Comparison of ENCODE assay signal across 1 cellular context in genomic region chr16:74296465-74297295, GRCh38.
TF ChIP-seq lines count a peak whose summit lies in the region.

PSMD7 (plus strand) TSS chr16:74296814; CDS start chr16:74296915, 101 bp downstream.

TF ChIP-seq in HEK293, 187 proteins besides CTCF, POLR2A, EP300 and RAD21 (continued from another document):
- TF ChIP-seq ZNF175 (tag by site-specific recombination; IDR thresholded peaks at IDR 0.05) (no peak), ZNF174 (tag by site-specific recombination; IDR thresholded peaks at IDR 0.05) (no peak), ZNF76 (tag by site-specific recombination; IDR thresholded peaks at IDR 0.05; ENCODE audit: borderline replicate concordance, low read depth) (peak; percentile 93), ZNF138 (tag by site-specific recombination; IDR thresholded peaks at IDR 0.05; ENCODE audit: borderline replicate concordance) (no peak), ZNF785 (tag by site-specific recombination; IDR thresholded peaks at IDR 0.05) (0 out of 2 replicates have a peak, but pooled peaks have one; percentile 23), ZBTB8A (tag by site-specific recombination; IDR thresholded peaks at IDR 0.05) (peak; percentile 72), HOXD13 (CRISPR knock-in tag; IDR thresholded peaks at IDR 0.05; ENCODE audit: borderline replicate concordance) (no peak; the same call in 1 of the 2 replicates), YY2 (tag by site-specific recombination; IDR thresholded peaks at IDR 0.05) (peak; percentile 59), IKZF3 (tag by site-specific recombination; IDR thresholded peaks at IDR 0.05) (no peak), ZNF501 (tag by site-specific recombination; IDR thresholded peaks at IDR 0.05) (peak; percentile 80; the same call in 1 of the 2 replicates), WT1 (tag by site-specific recombination; IDR thresholded peaks at IDR 0.05) (0 out of 2 replicates have a peak, but pooled peaks have one; percentile 19), KLF7 (tag by site-specific recombination; IDR thresholded peaks at IDR 0.05; ENCODE audit: borderline replicate concordance) (no peak), ZNF558 (tag by site-specific recombination; IDR thresholded peaks at IDR 0.05) (no peak), ZNF2 (tag by site-specific recombination; IDR thresholded peaks at IDR 0.05) (no peak; the same call in 1 of the 2 replicates), ZNF354C (tag by site-specific recombination; IDR thresholded peaks at IDR 0.05; ENCODE audit: borderline replicate concordance, low read depth) (no peak), ZNF843 (tag by site-specific recombination; IDR thresholded peaks at IDR 0.05) (0 out of 2 replicates have a peak, but pooled peaks have one; percentile 50), TSHZ1 (tag by site-specific recombination; IDR thresholded peaks at IDR 0.05; ENCODE audit: borderline replicate concordance) (no peak), ZNF423 (tag by site-specific recombination; IDR thresholded peaks at IDR 0.05) (no peak), ZNF776 (tag by site-specific recombination; IDR thresholded peaks at IDR 0.05; ENCODE audit: borderline replicate concordance) (no peak), ZNF426 (tag by site-specific recombination; IDR thresholded peaks at IDR 0.05) (no peak), ZNF121 (tag by site-specific recombination; IDR thresholded peaks at IDR 0.05) (0 out of 2 replicates have a peak, but pooled peaks have one; percentile 45), BCL6B (tag by site-specific recombination; IDR thresholded peaks at IDR 0.05) (no peak), ZNF777 (tag by site-specific recombination; IDR thresholded peaks at IDR 0.05; ENCODE audit: borderline replicate concordance) (no peak), ZFP41 (tag by site-specific recombination; IDR thresholded peaks at IDR 0.05; ENCODE audit: borderline replicate concordance) (no peak), ZNF214 (tag by site-specific recombination; IDR thresholded peaks at IDR 0.05; ENCODE audit: borderline replicate concordance) (no peak), ZNF26 (tag by site-specific recombination; IDR thresholded peaks at IDR 0.05) (no peak), ZNF366 (tag by site-specific recombination; conservative IDR thresholded peaks at IDR 0.05) (peak; percentile 82), PRDM10 (tag by site-specific recombination; IDR thresholded peaks at IDR 0.05) (peak; percentile 72), ZNF473 (tag by site-specific recombination; IDR thresholded peaks at IDR 0.05) (no peak)
- TF ChIP-seq, protein P1, sequence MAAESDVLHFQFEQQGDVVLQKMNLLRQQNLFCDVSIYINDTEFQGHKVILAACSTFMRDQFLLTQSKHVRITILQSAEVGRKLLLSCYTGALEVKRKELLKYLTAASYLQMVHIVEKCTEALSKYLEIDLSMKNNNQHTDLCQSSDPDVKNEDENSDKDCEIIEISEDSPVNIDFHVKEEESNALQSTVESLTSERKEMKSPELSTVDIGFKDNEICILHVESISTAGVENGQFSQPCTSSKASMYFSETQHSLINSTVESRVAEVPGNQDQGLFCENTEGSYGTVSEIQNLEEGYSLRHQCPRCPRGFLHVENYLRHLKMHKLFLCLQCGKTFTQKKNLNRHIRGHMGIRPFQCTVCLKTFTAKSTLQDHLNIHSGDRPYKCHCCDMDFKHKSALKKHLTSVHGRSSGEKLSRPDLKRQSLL (tag by site-specific recombination; IDR thresholded peaks at IDR 0.05) = no peak
- TF ChIP-seq, protein P2, sequence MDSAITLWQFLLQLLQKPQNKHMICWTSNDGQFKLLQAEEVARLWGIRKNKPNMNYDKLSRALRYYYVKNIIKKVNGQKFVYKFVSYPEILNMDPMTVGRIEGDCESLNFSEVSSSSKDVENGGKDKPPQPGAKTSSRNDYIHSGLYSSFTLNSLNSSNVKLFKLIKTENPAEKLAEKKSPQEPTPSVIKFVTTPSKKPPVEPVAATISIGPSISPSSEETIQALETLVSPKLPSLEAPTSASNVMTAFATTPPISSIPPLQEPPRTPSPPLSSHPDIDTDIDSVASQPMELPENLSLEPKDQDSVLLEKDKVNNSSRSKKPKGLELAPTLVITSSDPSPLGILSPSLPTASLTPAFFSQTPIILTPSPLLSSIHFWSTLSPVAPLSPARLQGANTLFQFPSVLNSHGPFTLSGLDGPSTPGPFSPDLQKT (IDR thresholded peaks at IDR 0.05; ENCODE audit: borderline replicate concordance, low read depth, low read length) = no peak; the same call in 1 of the 2 replicates
- TF ChIP-seq, protein P3, sequence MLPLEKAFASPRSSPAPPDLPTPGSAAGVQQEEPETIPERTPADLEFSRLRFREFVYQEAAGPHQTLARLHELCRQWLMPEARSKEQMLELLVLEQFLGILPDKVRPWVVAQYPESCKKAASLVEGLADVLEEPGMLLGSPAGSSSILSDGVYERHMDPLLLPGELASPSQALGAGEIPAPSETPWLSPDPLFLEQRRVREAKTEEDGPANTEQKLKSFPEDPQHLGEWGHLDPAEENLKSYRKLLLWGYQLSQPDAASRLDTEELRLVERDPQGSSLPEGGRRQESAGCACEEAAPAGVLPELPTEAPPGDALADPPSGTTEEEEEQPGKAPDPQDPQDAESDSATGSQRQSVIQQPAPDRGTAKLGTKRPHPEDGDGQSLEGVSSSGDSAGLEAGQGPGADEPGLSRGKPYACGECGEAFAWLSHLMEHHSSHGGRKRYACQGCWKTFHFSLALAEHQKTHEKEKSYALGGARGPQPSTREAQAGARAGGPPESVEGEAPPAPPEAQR (tag by site-specific recombination; IDR thresholded peaks at IDR 0.05) = no peak
- TF ChIP-seq, protein P4, sequence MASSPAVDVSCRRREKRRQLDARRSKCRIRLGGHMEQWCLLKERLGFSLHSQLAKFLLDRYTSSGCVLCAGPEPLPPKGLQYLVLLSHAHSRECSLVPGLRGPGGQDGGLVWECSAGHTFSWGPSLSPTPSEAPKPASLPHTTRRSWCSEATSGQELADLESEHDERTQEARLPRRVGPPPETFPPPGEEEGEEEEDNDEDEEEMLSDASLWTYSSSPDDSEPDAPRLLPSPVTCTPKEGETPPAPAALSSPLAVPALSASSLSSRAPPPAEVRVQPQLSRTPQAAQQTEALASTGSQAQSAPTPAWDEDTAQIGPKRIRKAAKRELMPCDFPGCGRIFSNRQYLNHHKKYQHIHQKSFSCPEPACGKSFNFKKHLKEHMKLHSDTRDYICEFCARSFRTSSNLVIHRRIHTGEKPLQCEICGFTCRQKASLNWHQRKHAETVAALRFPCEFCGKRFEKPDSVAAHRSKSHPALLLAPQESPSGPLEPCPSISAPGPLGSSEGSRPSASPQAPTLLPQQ (tag by site-specific recombination; IDR thresholded peaks at IDR 0.05) = peak; percentile 75
